In the genomic region with DNA sequence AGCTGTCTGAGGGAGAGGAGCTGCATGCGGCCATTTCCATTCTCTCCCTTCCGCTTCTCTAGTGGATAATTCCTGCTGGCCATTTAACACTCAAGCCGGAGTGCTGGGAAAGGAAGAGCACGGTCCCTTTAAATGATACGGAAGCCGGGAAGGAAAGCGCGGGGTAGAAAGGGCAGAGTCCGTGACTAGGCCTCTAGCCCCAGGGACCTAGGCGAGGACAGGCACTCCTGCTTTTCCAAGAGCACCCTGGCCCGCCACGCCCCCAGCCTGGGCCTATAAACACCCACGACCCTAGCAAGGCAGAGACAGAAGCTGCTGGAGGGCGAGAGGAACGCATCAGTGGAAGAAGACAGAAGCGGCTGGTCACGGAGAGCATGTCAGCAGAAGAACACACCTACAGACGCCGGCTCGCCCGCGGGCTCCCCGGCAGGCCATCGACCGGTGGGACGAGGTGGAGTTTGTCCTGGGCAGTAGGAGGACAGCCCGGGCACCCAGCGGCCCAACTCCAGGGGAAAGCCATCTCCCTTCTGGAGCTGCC, we compare ENCODE assay signal across 1 cellular context.
TF ChIP-seq lines count a peak whose summit lies in the region.

No MANE protein-coding gene starts in this region.

TF ChIP-seq in K562, 482 proteins besides CTCF, POLR2A, EP300 and RAD21 (continued from another document and continues in another):
- TF ChIP-seq NFIC (IDR thresholded peaks at IDR 0.05) (peak; percentile 50; the same call in 1 of the 2 replicates), TAF7 (tag; IDR thresholded peaks at IDR 0.05) (peak; percentile 84), TBP (optimal IDR thresholded peaks at IDR 0.05; ENCODE audit: low read depth, low read length) (peak; percentile 94), PML (IDR thresholded peaks at IDR 0.05; ENCODE audit: low read length) (peak; percentile 48; the same call in 1 of the 2 replicates), TBL1XR1 (IDR thresholded peaks at IDR 0.05; ENCODE audit: low read length in 2 of 2) (peak in 1 of 2 experiments; percentile 53; a peak in 2 of 4 replicates), FIP1L1 (IDR thresholded peaks at IDR 0.05; ENCODE audit: low read depth, low read length, poor library complexity, severe bottlenecking) (peak; percentile 44), ZNF696 (CRISPR knock-in tag; conservative IDR thresholded peaks at IDR 0.05) (no peak), RBFOX2 (IDR thresholded peaks at IDR 0.05; ENCODE audit: low read depth, low read length) (peak; percentile 94), SIRT6 (IDR thresholded peaks at IDR 0.05; ENCODE audit: low read depth, low read length) (no peak), RBM25 (IDR thresholded peaks at IDR 0.05; ENCODE audit: low read depth, low read length, severe bottlenecking) (no peak), KLF16 (IDR thresholded peaks at IDR 0.05) (0 out of 2 replicates have a peak, but pooled peaks have one; percentile 18), DPF2 (IDR thresholded peaks at IDR 0.05) (peak; percentile 49), KDM4B (IDR thresholded peaks at IDR 0.05; ENCODE audit: borderline replicate concordance in 2 of 2, low read depth in 1 of 2) (no peak), POLR2H (tag; IDR thresholded peaks at IDR 0.05; ENCODE audit: low read depth) (peak; percentile 86), NFE2 (IDR thresholded peaks at IDR 0.05; ENCODE audit: low read depth) (no peak), EWSR1 (IDR thresholded peaks at IDR 0.05; ENCODE audit: borderline replicate concordance, low read depth, partially characterized antibody) (no peak), CTBP1 (IDR thresholded peaks at IDR 0.05; ENCODE audit: borderline replicate concordance) (peak; percentile 53; the same call in 1 of the 2 replicates), BHLHE40 (IDR thresholded peaks at IDR 0.05; ENCODE audit: low read length) (peak; percentile 5; the same call in 1 of the 2 replicates), HDAC2 (IDR thresholded peaks at IDR 0.05) (0 out of 2 replicates have a peak, but pooled peaks have one; percentile 42)
- TF ChIP-seq, protein P1, sequence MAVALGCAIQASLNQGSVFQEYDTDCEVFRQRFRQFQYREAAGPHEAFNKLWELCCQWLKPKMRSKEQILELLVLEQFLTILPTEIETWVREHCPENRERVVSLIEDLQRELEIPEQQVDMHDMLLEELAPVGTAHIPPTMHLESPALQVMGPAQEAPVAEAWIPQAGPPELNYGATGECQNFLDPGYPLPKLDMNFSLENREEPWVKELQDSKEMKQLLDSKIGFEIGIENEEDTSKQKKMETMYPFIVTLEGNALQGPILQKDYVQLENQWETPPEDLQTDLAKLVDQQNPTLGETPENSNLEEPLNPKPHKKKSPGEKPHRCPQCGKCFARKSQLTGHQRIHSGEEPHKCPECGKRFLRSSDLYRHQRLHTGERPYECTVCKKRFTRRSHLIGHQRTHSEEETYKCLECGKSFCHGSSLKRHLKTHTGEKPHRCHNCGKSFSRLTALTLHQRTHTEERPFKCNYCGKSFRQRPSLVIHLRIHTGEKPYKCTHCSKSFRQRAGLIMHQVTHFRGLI (CRISPR knock-in tag; IDR thresholded peaks at IDR 0.05): no peak
- TF ChIP-seq, protein P2, sequence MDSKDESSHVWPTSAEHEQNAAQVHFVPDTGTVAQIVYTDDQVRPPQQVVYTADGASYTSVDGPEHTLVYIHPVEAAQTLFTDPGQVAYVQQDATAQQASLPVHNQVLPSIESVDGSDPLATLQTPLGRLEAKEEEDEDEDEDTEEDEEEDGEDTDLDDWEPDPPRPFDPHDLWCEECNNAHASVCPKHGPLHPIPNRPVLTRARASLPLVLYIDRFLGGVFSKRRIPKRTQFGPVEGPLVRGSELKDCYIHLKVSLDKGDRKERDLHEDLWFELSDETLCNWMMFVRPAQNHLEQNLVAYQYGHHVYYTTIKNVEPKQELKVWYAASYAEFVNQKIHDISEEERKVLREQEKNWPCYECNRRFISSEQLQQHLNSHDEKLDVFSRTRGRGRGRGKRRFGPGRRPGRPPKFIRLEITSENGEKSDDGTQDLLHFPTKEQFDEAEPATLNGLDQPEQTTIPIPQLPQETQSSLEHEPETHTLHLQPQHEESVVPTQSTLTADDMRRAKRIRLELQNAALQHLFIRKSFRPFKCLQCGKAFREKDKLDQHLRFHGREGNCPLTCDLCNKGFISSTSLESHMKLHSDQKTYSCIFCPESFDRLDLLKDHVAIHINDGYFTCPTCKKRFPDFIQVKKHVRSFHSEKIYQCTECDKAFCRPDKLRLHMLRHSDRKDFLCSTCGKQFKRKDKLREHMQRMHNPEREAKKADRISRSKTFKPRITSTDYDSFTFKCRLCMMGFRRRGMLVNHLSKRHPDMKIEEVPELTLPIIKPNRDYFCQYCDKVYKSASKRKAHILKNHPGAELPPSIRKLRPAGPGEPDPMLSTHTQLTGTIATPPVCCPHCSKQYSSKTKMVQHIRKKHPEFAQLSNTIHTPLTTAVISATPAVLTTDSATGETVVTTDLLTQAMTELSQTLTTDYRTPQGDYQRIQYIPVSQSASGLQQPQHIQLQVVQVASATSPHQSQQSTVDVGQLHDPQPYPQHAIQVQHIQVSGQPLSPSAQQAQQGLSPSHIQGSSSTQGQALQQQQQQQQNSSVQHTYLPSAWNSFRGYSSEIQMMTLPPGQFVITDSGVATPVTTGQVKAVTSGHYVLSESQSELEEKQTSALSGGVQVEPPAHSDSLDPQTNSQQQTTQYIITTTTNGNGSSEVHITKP (IDR thresholded peaks at IDR 0.05; ENCODE audit: partially characterized antibody): peak; percentile 29
- TF ChIP-seq, protein P3, sequence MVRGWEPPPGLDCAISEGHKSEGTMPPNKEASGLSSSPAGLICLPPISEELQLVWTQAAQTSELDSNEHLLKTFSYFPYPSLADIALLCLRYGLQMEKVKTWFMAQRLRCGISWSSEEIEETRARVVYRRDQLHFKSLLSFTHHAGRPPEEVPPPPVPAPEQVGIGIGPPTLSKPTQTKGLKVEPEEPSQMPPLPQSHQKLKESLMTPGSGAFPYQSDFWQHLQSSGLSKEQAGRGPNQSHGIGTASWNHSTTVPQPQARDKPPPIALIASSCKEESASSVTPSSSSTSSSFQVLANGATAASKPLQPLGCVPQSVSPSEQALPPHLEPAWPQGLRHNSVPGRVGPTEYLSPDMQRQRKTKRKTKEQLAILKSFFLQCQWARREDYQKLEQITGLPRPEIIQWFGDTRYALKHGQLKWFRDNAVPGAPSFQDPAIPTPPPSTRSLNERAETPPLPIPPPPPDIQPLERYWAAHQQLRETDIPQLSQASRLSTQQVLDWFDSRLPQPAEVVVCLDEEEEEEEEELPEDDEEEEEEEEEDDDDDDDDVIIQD (CRISPR knock-in tag; IDR thresholded peaks at IDR 0.05): no peak
- TF ChIP-seq, protein P4, sequence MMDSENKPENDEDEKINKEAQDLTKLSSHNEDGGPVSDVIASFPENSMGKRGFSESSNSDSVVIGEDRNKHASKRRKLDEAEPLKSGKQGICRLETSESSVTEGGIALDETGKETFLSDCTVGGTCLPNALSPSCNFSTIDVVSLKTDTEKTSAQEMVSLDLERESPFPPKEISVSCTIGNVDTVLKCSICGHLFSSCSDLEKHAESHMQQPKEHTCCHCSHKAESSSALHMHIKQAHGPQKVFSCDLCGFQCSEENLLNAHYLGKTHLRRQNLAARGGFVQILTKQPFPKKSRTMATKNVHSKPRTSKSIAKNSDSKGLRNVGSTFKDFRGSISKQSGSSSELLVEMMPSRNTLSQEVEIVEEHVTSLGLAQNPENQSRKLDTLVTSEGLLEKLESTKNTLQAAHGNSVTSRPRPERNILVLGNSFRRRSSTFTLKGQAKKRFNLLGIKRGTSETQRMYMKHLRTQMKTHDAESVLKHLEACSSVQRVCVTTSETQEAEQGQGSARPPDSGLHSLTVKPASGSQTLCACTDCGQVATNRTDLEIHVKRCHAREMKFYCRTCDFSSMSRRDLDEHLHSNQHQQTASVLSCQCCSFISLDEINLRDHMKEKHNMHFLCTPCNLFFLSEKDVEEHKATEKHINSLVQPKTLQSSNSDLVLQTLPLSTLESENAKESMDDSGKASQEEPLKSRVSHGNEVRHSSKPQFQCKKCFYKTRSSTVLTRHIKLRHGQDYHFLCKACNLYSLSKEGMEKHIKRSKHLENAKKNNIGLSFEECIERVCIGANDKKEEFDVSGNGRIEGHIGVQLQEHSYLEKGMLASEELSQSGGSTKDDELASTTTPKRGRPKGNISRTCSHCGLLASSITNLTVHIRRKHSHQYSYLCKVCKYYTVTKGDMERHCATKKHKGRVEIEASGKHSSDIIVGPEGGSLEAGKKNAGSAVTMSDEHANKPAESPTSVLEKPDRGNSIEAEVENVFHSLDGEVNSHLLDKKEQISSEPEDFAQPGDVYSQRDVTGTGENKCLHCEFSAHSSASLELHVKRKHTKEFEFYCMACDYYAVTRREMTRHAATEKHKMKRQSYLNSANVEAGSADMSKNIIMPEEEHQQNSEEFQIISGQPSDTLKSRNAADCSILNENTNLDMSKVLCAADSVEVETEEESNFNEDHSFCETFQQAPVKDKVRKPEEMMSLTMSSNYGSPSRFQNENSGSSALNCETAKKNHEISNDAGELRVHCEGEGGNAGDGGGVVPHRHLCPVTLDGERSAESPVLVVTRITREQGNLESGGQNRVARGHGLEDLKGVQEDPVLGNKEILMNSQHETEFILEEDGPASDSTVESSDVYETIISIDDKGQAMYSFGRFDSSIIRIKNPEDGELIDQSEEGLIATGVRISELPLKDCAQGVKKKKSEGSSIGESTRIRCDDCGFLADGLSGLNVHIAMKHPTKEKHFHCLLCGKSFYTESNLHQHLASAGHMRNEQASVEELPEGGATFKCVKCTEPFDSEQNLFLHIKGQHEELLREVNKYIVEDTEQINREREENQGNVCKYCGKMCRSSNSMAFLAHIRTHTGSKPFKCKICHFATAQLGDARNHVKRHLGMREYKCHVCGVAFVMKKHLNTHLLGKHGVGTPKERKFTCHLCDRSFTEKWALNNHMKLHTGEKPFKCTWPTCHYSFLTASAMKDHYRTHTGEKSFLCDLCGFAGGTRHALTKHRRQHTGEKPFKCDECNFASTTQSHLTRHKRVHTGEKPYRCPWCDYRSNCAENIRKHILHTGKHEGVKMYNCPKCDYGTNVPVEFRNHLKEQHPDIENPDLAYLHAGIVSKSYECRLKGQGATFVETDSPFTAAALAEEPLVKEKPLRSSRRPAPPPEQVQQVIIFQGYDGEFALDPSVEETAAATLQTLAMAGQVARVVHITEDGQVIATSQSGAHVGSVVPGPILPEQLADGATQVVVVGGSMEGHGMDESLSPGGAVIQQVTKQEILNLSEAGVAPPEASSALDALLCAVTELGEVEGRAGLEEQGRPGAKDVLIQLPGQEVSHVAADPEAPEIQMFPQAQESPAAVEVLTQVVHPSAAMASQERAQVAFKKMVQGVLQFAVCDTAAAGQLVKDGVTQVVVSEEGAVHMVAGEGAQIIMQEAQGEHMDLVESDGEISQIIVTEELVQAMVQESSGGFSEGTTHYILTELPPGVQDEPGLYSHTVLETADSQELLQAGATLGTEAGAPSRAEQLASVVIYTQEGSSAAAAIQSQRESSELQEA (IDR thresholded peaks at IDR 0.05; ENCODE audit: low read depth): peak; percentile 94
- TF ChIP-seq, protein P5, sequence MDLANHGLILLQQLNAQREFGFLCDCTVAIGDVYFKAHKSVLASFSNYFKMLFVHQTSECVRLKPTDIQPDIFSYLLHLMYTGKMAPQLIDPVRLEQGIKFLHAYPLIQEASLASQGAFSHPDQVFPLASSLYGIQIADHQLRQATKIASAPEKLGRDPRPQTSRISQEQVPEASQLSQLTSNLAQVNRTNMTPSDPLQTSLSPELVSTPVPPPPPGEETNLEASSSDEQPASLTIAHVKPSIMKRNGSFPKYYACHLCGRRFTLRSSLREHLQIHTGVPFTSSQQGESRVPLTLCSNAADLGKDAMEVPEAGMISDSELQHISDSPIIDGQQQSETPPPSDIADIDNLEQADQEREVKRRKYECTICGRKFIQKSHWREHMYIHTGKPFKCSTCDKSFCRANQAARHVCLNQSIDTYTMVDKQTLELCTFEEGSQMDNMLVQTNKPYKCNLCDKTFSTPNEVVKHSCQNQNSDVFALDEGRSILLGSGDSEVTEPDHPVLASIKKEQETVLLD (IDR thresholded peaks at IDR 0.05): peak; percentile 42; the same call in 1 of the 2 replicates
- TF ChIP-seq, protein P6, sequence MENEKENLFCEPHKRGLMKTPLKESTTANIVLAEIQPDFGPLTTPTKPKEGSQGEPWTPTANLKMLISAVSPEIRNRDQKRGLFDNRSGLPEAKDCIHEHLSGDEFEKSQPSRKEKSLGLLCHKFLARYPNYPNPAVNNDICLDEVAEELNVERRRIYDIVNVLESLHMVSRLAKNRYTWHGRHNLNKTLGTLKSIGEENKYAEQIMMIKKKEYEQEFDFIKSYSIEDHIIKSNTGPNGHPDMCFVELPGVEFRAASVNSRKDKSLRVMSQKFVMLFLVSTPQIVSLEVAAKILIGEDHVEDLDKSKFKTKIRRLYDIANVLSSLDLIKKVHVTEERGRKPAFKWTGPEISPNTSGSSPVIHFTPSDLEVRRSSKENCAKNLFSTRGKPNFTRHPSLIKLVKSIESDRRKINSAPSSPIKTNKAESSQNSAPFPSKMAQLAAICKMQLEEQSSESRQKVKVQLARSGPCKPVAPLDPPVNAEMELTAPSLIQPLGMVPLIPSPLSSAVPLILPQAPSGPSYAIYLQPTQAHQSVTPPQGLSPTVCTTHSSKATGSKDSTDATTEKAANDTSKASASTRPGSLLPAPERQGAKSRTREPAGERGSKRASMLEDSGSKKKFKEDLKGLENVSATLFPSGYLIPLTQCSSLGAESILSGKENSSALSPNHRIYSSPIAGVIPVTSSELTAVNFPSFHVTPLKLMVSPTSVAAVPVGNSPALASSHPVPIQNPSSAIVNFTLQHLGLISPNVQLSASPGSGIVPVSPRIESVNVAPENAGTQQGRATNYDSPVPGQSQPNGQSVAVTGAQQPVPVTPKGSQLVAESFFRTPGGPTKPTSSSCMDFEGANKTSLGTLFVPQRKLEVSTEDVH (IDR thresholded peaks at IDR 0.05; ENCODE audit: low read depth, partially characterized antibody): peak; percentile 67
- TF ChIP-seq, protein P7, sequence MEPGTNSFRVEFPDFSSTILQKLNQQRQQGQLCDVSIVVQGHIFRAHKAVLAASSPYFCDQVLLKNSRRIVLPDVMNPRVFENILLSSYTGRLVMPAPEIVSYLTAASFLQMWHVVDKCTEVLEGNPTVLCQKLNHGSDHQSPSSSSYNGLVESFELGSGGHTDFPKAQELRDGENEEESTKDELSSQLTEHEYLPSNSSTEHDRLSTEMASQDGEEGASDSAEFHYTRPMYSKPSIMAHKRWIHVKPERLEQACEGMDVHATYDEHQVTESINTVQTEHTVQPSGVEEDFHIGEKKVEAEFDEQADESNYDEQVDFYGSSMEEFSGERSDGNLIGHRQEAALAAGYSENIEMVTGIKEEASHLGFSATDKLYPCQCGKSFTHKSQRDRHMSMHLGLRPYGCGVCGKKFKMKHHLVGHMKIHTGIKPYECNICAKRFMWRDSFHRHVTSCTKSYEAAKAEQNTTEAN (CRISPR knock-in tag; IDR thresholded peaks at IDR 0.05): no peak
